8 cellular contexts compared by ENCODE assay signal in the genomic region with DNA sequence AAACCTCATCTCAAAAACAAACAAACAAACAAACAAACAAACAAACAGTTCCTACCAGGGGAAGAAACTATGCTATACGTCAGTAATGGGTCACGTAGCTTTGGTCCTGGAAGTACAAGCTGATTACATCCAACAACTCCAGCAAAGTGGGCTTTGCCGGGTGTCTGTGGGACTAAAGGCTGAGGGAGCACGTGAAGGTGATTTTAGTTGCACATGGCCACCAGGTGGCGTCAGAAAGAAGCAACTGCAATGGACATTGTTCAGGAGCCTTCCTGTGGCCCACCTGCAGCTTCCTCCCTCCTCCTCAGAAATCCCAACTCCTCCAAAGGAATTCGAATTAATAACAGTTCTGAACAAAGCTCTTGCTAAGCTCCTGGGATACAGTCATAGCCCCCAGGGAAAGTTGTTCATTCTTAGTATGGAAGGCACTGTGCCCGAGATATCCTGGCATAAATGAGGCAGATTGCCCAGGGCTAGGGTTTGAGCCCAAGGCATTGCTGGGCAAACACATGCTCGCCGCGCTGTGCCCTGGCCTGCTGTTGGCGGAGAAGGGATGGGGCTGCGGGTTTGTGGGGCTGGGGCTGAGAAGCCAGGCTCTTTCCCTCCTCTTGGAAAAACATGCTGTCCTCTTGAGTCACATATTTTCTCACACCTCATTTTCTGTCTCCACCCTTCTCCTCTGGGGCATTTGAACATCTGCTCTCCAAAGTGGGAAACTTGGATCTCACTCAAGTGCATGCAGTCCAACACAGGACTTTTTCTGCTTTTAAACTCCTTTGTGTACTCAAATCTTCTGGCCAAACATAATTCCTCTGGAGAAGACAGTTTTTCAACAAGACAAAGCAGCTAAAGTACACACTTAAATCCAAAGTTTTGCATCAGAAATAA. TPM values are rescaled to one million over a fixed set of nuclear protein-coding genes. Genes with fewer than 3 reads are reported as not detected.
A peak's percentile ranks its signal among the peaks of the same experiment; 100 is the strongest.
DNase-seq lines count a peak whose midpoint lies in the region; ATAC-seq and TF ChIP-seq lines count a peak whose summit lies in the region.

No MANE protein-coding gene starts in this region.

- no peak overlapping the region for H3K27ac ChIP-seq in ovary
- H3K27ac ChIP-seq in thoracic aorta: peak overlapping the region; percentile 60 to 83

- in situ Hi-C loops in SK-MEL-5 (cut with HindIII; ENCODE audit: low pct_unique_long_range_greater_than_20kb, low sequenced_read_pairs): no loop called here

- DNase-seq in DMS79 treated with DMSO at 0.1 percent for 48 hours (lab: John Stamatoyannopoulos, UW): peak; percentile 45
- no peak for DNase-seq in DMS79 (lab: John Stamatoyannopoulos, UW)
- DNase-seq in LNCaP clone FGC (ENCODE audit: low read depth): peak; percentile 44
- DNase-seq in SK-MEL-5 (ENCODE audit: low read depth, low spot score): peak; percentile 81
- peak; percentile 72 for DNase-seq in activated naive CD4-positive, alpha-beta T cell treated with anti-CD3 and anti-CD28 coated beads, Interleukin-2, amount 50 U/mL, for 16 hours
- peak; percentile 41 for DNase-seq in glomerular endothelial cell (ENCODE audit: extremely low read depth, low read depth, low spot score)
- peak; percentile 55 to 80 (median 69) for DNase-seq in ovary
- peak; percentile 29 for DNase-seq in thoracic aorta (ENCODE audit: low spot score)

- H3K36me3 ChIP-seq in ovary (no peaks in the 10 kb centered on the region), thoracic aorta (no peaks in the 10 kb centered on the region)

- 36 to 44% (median 43%) methylated on average over 12 of the region's 12 CpGs for WGBS in ovary, 3 donors

- H3K4me3 ChIP-seq in LNCaP clone FGC (ENCODE audit: low read depth, low read length) (no peak overlapping the region), ovary (no peak overlapping the region), thoracic aorta (peak overlapping the region; percentile 56)

- ATAC-seq in thoracic aorta (ENCODE audit: insufficient number of reproducible peaks, low FRiP score, low read depth): peak; percentile 29

- no peak for TF ChIP-seq POLR2A in ovary (IDR thresholded peaks at IDR 0.05)

- H3K27me3 ChIP-seq in ovary: no peaks in the 10 kb centered on the region
- H3K27me3 ChIP-seq in thoracic aorta (replicated peaks; ENCODE audit: insufficient read depth): no peaks in the 10 kb centered on the region

- H3K9me3 ChIP-seq in ovary: no peaks in the 10 kb centered on the region
- H3K9me3 ChIP-seq in thoracic aorta: no peaks in the 10 kb centered on the region

- TF ChIP-seq CTCF in LNCaP clone FGC (IDR thresholded peaks at IDR 0.05; ENCODE audit: control insufficient read depth, extremely low read depth, insufficient read depth): peak; percentile 83
- TF ChIP-seq CTCF in ovary (IDR thresholded peaks at IDR 0.05): peak in 2 of 3 donors; percentile 39 to 53
- peak; percentile 81 for TF ChIP-seq CTCF in thoracic aorta (IDR thresholded peaks at IDR 0.05)

- no peak for TF ChIP-seq EP300 in ovary (IDR thresholded peaks at IDR 0.05)

- H3K4me1 ChIP-seq in ovary (ENCODE audit: insufficient read depth) (peaks cover 1% of the 10 kb centered on the region), thoracic aorta (ENCODE audit: control insufficient read depth in 1 of 2, low read depth in 2 of 2) (peaks cover 24 to 31% of the 10 kb centered on the region in 2 donors)

- intact Hi-C loops in ovary (cut with DNase I): loop anchor here in 2 of 4 donors (5.0 to 10.0 kb wide), 2 partner anchors 46 to 69 kb away; a partner anchor contains a TSS

RNA-seq across cellular contexts. Expression of a gene that starts 28.6 kb away (rescaled TPM):
- 0.13 TPM in 1 of 2 replicates, not detected in the other for total RNA-seq in SK-MEL-5 (2014; rRNA removed; shearing (Covaris generic))
- not detected in 2 replicates for polyA plus RNA-seq in SK-MEL-5 (2015; cell fraction: cytosol; rRNA removed)
- polyA plus RNA-seq in SK-MEL-5 (2015; cell fraction: nucleus; rRNA removed): not detected in 2 replicates
- 1.4 TPM in 1 of 2 replicates, not detected in the other for total RNA-seq in glomerular endothelial cell
- not detected for total RNA-seq in ovary
- polyA plus RNA-seq in ovary: under 1 TPM; 0.08 to 0.20 TPM
- not detected for total RNA-seq in thoracic aorta

RNA-seq across cellular contexts. Expression of a gene that starts 48.5 kb away (rescaled TPM):
- total RNA-seq in SK-MEL-5 (2014; rRNA removed; shearing (Covaris generic)): 25.8 and 27.9 TPM in 2 replicates
- 18.6 and 24.3 TPM in 2 replicates for polyA plus RNA-seq in SK-MEL-5 (2015; cell fraction: cytosol; rRNA removed)
- polyA plus RNA-seq in SK-MEL-5 (2015; cell fraction: nucleus; rRNA removed): 5.8 and 15.5 TPM in 2 replicates
- total RNA-seq in glomerular endothelial cell: 6.8 and 8.5 TPM in 2 replicates
- 1 to 10 TPM in 4 of 7 donors, under 1 TPM in 3; 0.45 to 2.8 (median 2.0) TPM for total RNA-seq in ovary
- 1 to 10 TPM; 1.0 to 3.0 TPM for polyA plus RNA-seq in ovary
- 10 to 100 TPM in 1 of 2 donors, 1 to 10 TPM in 1; 7.9 to 17.9 TPM for total RNA-seq in thoracic aorta

Comparison
In these comparisons a context has a peak if more than half of its experiments do, and no peak if none do; other contexts are left out.
1. H3K27ac ChIP-seq: peak in thoracic aorta (2 of 2); none in ovary (0 of 2).
2. Peak in every context shown above with its lines, with median percentiles within 50 percentile points of each other: CTCF ChIP-seq.